In the genomic region with DNA sequence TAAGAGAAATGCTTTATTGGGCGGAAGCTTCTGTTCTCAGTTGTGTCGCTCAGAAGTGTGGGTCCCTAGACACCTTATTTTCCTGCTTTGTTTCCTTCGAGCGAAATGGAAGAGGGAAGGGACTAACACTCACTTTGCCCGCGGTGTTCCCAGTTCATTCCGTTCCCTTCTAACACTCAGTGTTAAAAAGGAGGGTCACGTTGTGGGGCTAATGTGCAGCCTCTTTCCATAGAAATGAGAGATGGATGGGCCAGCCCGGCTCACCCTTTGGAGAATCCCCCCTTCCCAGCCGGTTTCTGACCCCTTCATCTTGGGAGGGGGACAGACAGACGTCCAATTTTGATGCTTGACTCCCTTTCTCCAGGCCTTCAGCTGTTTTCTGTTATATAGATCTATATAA, we compare ENCODE assay signal across 9 cellular contexts. TPM values are rescaled to one million over a fixed set of nuclear protein-coding genes. Genes with fewer than 3 reads are reported as not detected.
DNase-seq lines count a peak whose midpoint lies in the region; ATAC-seq, FAIRE-seq and TF ChIP-seq lines count a peak whose summit lies in the region.
"Had no signal": no experiment of that assay in that cellular context is flagged by ENCODE, and none has a peak within 500 bp of the region (broad histone marks: within the 10 kb centered on the region; RNA-seq: fewer than 3 reads in every experiment).

No MANE protein-coding gene starts in this region.

- no peak for FAIRE-seq in GM12878 (lab: Jason Lieb, UNC)

- H3K4me3 ChIP-seq in heart left ventricle (peak overlapping the region in 11 of 12 donors; percentile 71 to 99 (median 94)), GM12878 (peak overlapping the region; percentile 75), mesendoderm (ENCODE audit: low read length) (no peak overlapping the region), upper lobe of left lung (peak overlapping the region in 3 of 4 donors; percentile 85 to 99 (median 94))

- intact Hi-C loops in heart left ventricle (cut with DNase I) (loop anchor here in 6 of 10 donors (5.0 to 10.0 kb wide), 5 partner anchors 35 to 123 kb away; no protein-coding TSS in a partner anchor), left cardiac atrium (cut with DNase I) (loop anchor here in 1 of 2 donors (5.0 kb wide), 1 partner anchor 35 kb away; no protein-coding TSS in a partner anchor), GM12878 (cut with micrococcal nuclease; ENCODE audit: unreplicated experiment) (no loop called here)

- H3K9ac ChIP-seq in GM12878 (ENCODE audit: control insufficient read depth, insufficient read depth, low read length) (peak overlapping the region; percentile 82; the same call in 1 of the 2 replicates), mesendoderm (ENCODE audit: low read length) (peak overlapping the region; percentile 81)

- RAD21 ChIA-PET in GM12878 (lab: Charles Lee; ENCODE audit: unreplicated experiment), result interaction anchor here (2.0 kb wide), 1 partner anchor 182 kb away, joined by 7 read pairs; no protein-coding TSS in a partner anchor

- no peak overlapping the region for H4K8ac ChIP-seq in mesendoderm (ENCODE audit: low read depth, low read length)

- H4K20me1 ChIP-seq in GM12878 (ENCODE audit: control insufficient read depth, insufficient read depth), result 0 out of 2 replicates have a peak, but pooled peaks cover 3% of the 10 kb centered on the region

- DNase-seq in heart left ventricle (no peak), left cardiac atrium (no peak), GM12878 (ENCODE audit: low read depth, low spot score) (no peak), mesendoderm (no peak), upper lobe of left lung (no peak), HCEC 1CT (no peak)
- DNase-seq: DMS 273 treated with DMSO at 0.1 percent for 48 hours had no signal

- SMC1A ChIA-PET in GM12878 (lab: Charles Lee; ENCODE audit: uncharacterized antibody, unreplicated experiment), result interaction anchor here (1.1 kb wide), 1 partner anchor 111 kb away, joined by 4 read pairs; no protein-coding TSS in a partner anchor

- ATAC-seq in heart left ventricle (no peak), left cardiac atrium (no peak), GM12878 (no peak), upper lobe of left lung (ENCODE audit: low FRiP score in 2 of 2) (no peak), GM21447 (IDR thresholded peaks at IDR 0.05; ENCODE audit: unreplicated experiment) (no peak), HG03045 (IDR thresholded peaks at IDR 0.05; ENCODE audit: unreplicated experiment) (no peak)

- H2BK120ac ChIP-seq in mesendoderm (ENCODE audit: low read depth, low read length), result no peak overlapping the region

- in situ Hi-C loops in GM12878 (cut with MboI), result loop anchor here (5.0 kb wide), 1 partner anchor 180 kb away; no protein-coding TSS in a partner anchor

- H3K27ac ChIP-seq in heart left ventricle (peak overlapping the region in 9 of 12 donors; percentile 5 to 98 (median 97)), GM12878 (ENCODE audit: control insufficient read depth, insufficient read depth) (no peak overlapping the region), mesendoderm (ENCODE audit: low read depth, low read length) (no peak overlapping the region), upper lobe of left lung (peak overlapping the region; percentile 98 to 99 (median 98))

- peak overlapping the region; percentile 64 for H3K4me2 ChIP-seq in GM12878 (ENCODE audit: control insufficient read depth, insufficient read depth)
- H3K4me2 ChIP-seq in mesendoderm (ENCODE audit: low read length), result peak overlapping the region; percentile 43

- BruUV-seq in GM12878 (replicated peaks; lab: Mats Ljungman, UMichigan), result no TSS peak

- H3K27me3 ChIP-seq in heart left ventricle (no peaks in the 10 kb centered on the region), GM12878 (replicated peaks in 1 of 2; ENCODE audit: control insufficient read depth in 2 of 2, insufficient read depth in 2 of 2, low read length in 1 of 2) (no peaks in the 10 kb centered on the region), mesendoderm (ENCODE audit: insufficient read depth, low read length, poor library complexity) (no peaks in the 10 kb centered on the region), upper lobe of left lung (no peaks in the 10 kb centered on the region)

- no peak overlapping the region for H3K18ac ChIP-seq in mesendoderm (ENCODE audit: low read length)

- no peak overlapping the region for H4K5ac ChIP-seq in mesendoderm (ENCODE audit: low read length)

- H3K9me3 ChIP-seq in heart left ventricle (no peaks in the 10 kb centered on the region), GM12878 (replicated peaks; ENCODE audit: control insufficient read depth, insufficient read depth, low read length) (no peaks in the 10 kb centered on the region), upper lobe of left lung (no peaks in the 10 kb centered on the region)

- POLR2A ChIA-PET in GM12878 (lab: Charles Lee), result no interaction called here

- no peak for TF ChIP-seq EP300 in GM12878 (IDR thresholded peaks at IDR 0.05; ENCODE audit: borderline replicate concordance in 1 of 2, control insufficient read depth in 1 of 2, low read depth in 2 of 2, low read length in 2 of 2)
- no peak for TF ChIP-seq EP300 in upper lobe of left lung (IDR thresholded peaks at IDR 0.05)

- H2AFZ ChIP-seq in GM12878 (ENCODE audit: control insufficient read depth, low read depth, low read length), result no peak overlapping the region

- H3K36me3 ChIP-seq in heart left ventricle, result peaks cover 0 to 12% (median 0%) of the 10 kb centered on the region in 9 donors
- peaks cover 0 to 2% of the 10 kb centered on the region in 2 experiments; a peak in 1 of 4 replicates for H3K36me3 ChIP-seq in GM12878 (ENCODE audit: control insufficient read depth in 2 of 2, insufficient read depth in 2 of 2, low read length in 1 of 2)
- no peaks in the 10 kb centered on the region for H3K36me3 ChIP-seq in mesendoderm (ENCODE audit: control insufficient read depth, insufficient read depth, low read length)
- H3K36me3 ChIP-seq in upper lobe of left lung, result peaks cover 0 to 4% (median 2%) of the 10 kb centered on the region in 4 donors

- no peak overlapping the region for H2BK15ac ChIP-seq in mesendoderm (replicated peaks; ENCODE audit: low read depth)

- no peak for TF ChIP-seq RAD21 in GM12878 (IDR thresholded peaks at IDR 0.05; ENCODE audit: insufficient read depth, low read depth, low read length)

- H2BK5ac ChIP-seq in mesendoderm (ENCODE audit: low read length), result no peak overlapping the region

- peaks cover 3 to 52% (median 40%) of the 10 kb centered on the region in 12 donors for H3K4me1 ChIP-seq in heart left ventricle
- peaks cover 27% of the 10 kb centered on the region for H3K4me1 ChIP-seq in GM12878 (ENCODE audit: control insufficient read depth, insufficient read depth, low read length)
- H3K4me1 ChIP-seq in mesendoderm (ENCODE audit: control insufficient read depth, low read depth, low read length), result peaks cover 24% of the 10 kb centered on the region
- H3K4me1 ChIP-seq in upper lobe of left lung, result peaks cover 43 to 68% (median 56%) of the 10 kb centered on the region in 4 donors

- no peak overlapping the region for H3K4ac ChIP-seq in mesendoderm (ENCODE audit: low read depth, low read length)

- WGBS in heart left ventricle, 4 donors, result 34 to 39% (median 38%) methylated on average over 11 of the region's 11 CpGs
- WGBS in GM12878 (ENCODE audit: insufficient coverage, insufficient replicate concordance, low lambda C conversion rate, missing lambda C conversion rate), result 77% methylated on average over 11 of the region's 11 CpGs
- WGBS in mesendoderm (ENCODE audit: extremely low coverage, insufficient coverage, low lambda C conversion rate), result no CpG with 5 or more reads among the region's 11 CpGs
- WGBS in upper lobe of left lung, 2 donors, result 61 to 66% methylated on average over 11 of the region's 11 CpGs

- H3K79me2 ChIP-seq in GM12878 (ENCODE audit: control insufficient read depth, insufficient read depth, low read length) (peaks cover 49% of the 10 kb centered on the region), mesendoderm (ENCODE audit: control insufficient read depth, insufficient read depth, low read length) (peaks cover 27% of the 10 kb centered on the region)

- TF ChIP-seq POLR2A in heart left ventricle (IDR thresholded peaks at IDR 0.05) (no peak), GM12878 (IDR thresholded peaks at IDR 0.05; ENCODE audit: low read depth, low read length) (no peak), upper lobe of left lung (IDR thresholded peaks at IDR 0.05) (no peak)

- CTCF ChIA-PET in GM12878 (lab: Yijun Ruan, JAX), result no interaction called here

- H3K56ac ChIP-seq in mesendoderm (ENCODE audit: low read length), result peak overlapping the region; percentile 30

- H2AK5ac ChIP-seq in mesendoderm (ENCODE audit: low read length), result no peak overlapping the region

- peaks cover 24% of the 10 kb centered on the region for H3K79me1 ChIP-seq in mesendoderm (ENCODE audit: low read length)

- no peak for TF ChIP-seq CTCF in heart left ventricle (IDR thresholded peaks at IDR 0.05)
- no peak for TF ChIP-seq CTCF in GM12878 (IDR thresholded peaks at IDR 0.05 in 2 of 3, conservative IDR thresholded peaks at IDR 0.05 in 1 of 3; ENCODE audit: control insufficient read depth in 2 of 3, extremely low read depth in 1 of 3, insufficient read depth in 1 of 3, low read depth in 3 of 3, low read length in 3 of 3)
- no peak for TF ChIP-seq CTCF in upper lobe of left lung (IDR thresholded peaks at IDR 0.05)

- H3K23ac ChIP-seq in mesendoderm (ENCODE audit: low read length), result no peak overlapping the region

RNA-seq across cellular contexts. Expression of gene ATP11A, which starts 2.3 kb away (rescaled TPM):
- total RNA-seq in heart left ventricle (100 to 1,000 TPM in 5 of 9 donors, 10 to 100 TPM in 4; 51.4 to 146 (median 110) TPM), left cardiac atrium (10 to 100 TPM; 58.5 to 69.9 TPM), GM12878 (2014; rRNA removed) (12.3 and 14.3 TPM in 2 replicates), GM12878 (2014; rRNA removed; fragmentation: Illumina TruSeq; extraction: Trizol) (8.4 and 8.9 TPM in 2 replicates), GM12878 (2021) (59.0 and 69.6 TPM in 2 replicates), upper lobe of left lung (100 to 1,000 TPM; 159 to 285 (median 260) TPM)
- polyA plus RNA-seq in heart left ventricle (10 to 100 TPM; 20.5 to 91.2 TPM), GM12878 (2011; rRNA removed) (5.7 and 5.9 TPM in 2 replicates), GM12878 (2014; fragmentation: Illumina TruSeq; extraction: Trizol) (17.6 and 21.6 TPM in 2 replicates), GM12878 (2014; fragmentation: Nextera tagmentation; extraction: Ambion mirVana) (1 to 10 TPM; 1.4 to 2.1 TPM), GM12878 (2014; rRNA removed) (21.9 and 31.1 TPM in 2 replicates), GM12878 (2016; fragmentation: Nextera tagmentation; extraction: Ambion mirVana) (10 to 100 TPM; 14.5 to 17.2 TPM)
- 142 and 148 TPM in 2 replicates for total RNA-seq in GM12878 (2013; cell fraction: nucleolus; rRNA removed)
- polyA plus RNA-seq in GM12878 (2011; ENCODE audit: low read depth), result 10.8 TPM
- polyA plus RNA-seq in GM12878 (2011; cell fraction: cytosol; rRNA removed), result 9.3 and 11.4 TPM in 2 replicates
- polyA plus RNA-seq in GM12878 (2011; cell fraction: nucleus; rRNA removed), result 86.2 and 125 TPM in 2 replicates
- 16.6 and 17.2 TPM in 2 replicates for polyA plus RNA-seq in GM12878 (2012)
- 21.1 and 21.8 TPM in 2 replicates for polyA minus RNA-seq in GM12878 (2011; rRNA and poly(A)+ RNA removed)
- 15.1 and 16.3 TPM in 2 replicates for polyA minus RNA-seq in GM12878 (2011; cell fraction: cytosol; rRNA and poly(A)+ RNA removed)
- 31.6 and 60.1 TPM in 2 replicates for polyA minus RNA-seq in GM12878 (2011; cell fraction: nucleus; rRNA and poly(A)+ RNA removed)
- 12.6 TPM for polyA plus RNA-seq in mesendoderm (2013, experiment 1 of 2)
- 12.0 TPM for polyA plus RNA-seq in mesendoderm (2013, experiment 2 of 2)

Comparison
In these comparisons a context has a peak if more than half of its experiments do, and no peak if none do; other contexts are left out.
1. H3K27ac ChIP-seq: peak in heart left ventricle (9 of 12) and upper lobe of left lung (4 of 4); none in GM12878 (single experiment) and mesendoderm (single experiment).